ENCODE assay signal across 8 cellular contexts in the genomic region with DNA sequence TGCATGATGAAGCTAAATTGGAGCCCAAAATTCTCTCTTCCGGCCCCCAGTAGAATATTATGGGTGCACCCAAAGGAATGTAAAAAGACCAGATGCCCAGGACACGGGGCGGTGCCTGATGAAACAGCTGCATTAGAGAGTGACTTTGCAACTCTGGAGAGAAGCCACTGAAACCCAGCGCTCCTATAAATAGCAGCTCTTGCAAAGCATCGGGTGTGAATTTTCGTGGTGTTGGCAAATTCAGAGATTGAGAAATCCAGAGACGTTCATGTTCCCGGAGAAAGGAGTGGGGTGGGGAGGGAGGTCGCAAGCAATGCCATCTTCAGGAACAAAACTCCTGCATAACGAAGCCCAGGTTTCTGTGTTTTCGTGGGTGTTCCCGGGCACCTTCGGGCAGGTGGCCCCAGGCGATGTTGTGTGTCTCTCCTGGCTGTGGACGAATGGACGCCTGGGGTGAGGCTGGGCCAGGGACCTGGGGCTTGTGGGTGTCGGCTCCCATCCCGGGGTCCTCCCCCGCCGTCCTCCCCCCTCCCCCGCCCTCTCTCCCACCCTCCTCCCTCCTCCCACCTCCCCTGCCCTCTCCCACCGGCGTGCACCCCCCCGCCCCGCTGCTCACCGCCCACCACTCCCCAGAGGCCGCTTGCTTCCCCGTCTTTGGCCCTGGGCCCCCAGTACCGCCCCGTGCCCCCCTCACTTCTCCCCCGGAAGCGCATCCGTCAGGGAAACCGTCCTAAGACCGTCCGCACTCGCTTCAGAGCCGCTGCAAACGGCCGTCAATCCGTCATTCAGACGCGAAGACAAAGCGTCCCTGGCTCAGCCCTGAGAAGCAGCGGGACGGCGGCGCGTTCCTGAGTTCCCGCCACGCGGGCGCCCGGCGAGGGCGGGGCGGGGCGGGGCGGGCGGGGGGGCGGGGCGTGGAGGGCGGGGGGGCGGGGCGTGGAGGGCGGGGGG. TPM values are rescaled to one million over a fixed set of nuclear protein-coding genes. Genes with fewer than 3 reads are reported as not detected.
A peak's percentile ranks its signal among the peaks of the same experiment; 100 is the strongest.
DNase-seq lines count a peak whose midpoint lies in the region; ATAC-seq lines count a peak whose summit lies in the region.

No MANE protein-coding gene starts in this region.

- peak overlapping the region in 1 of 2 experiments; percentile 40 for H3K23ac ChIP-seq in mesenchymal stem cell (ENCODE audit: low read length in 2 of 2)

- no peak overlapping the region for H2BK5ac ChIP-seq in mesenchymal stem cell (ENCODE audit: low read depth, low read length, poor library complexity, severe bottlenecking)

- peak overlapping the region; percentile 91 to 95 for H3K18ac ChIP-seq in mesenchymal stem cell (ENCODE audit: low read depth in 1 of 2, low read length in 2 of 2)

- H3K36me3 ChIP-seq in endocrine pancreas (ENCODE audit: control insufficient read depth, insufficient read depth, low read length) (no peaks in the 10 kb centered on the region), mesenchymal stem cell (ENCODE audit: control insufficient read depth in 1 of 2, insufficient read depth in 2 of 2, low read depth in 1 of 2, low read length in 2 of 2) (no peaks in the 10 kb centered on the region)

- peak overlapping the region in 1 of 2 experiments; percentile 92 for H2BK12ac ChIP-seq in mesenchymal stem cell (ENCODE audit: low read length in 2 of 2)

- no peaks in the 10 kb centered on the region for H3K36me3 Mint-ChIP-seq in activated CD4-positive, alpha-beta memory T cell treated with anti-CD3 and anti-CD28 coated beads, Interleukin-2, amount 10 ng/mL, durations not matched to agents 7 days and 5 days (ENCODE audit: low read depth)

- H3K27me3 Mint-ChIP-seq in activated CD4-positive, alpha-beta memory T cell treated with anti-CD3 and anti-CD28 coated beads, Interleukin-2, amount 10 ng/mL, durations not matched to agents 7 days and 5 days, result peaks cover 16% of the 10 kb centered on the region

- peak; percentile 70 for DNase-seq in GM04504 (ENCODE audit: low read depth)
- peak; percentile 8 for DNase-seq in NCI-H1092 treated with DMSO at 0.1 percent for 48 hours (lab: John Stamatoyannopoulos, UW)
- DNase-seq in activated CD4-positive, alpha-beta memory T cell treated with anti-CD3 and anti-CD28 coated beads, Interleukin-2, amount 10 ng/mL, durations not matched to agents 7 days and 5 days, result peak; percentile 61
- peak; percentile 90 for DNase-seq in mesenchymal stem cell
- DNase-seq in stimulated activated CD8-positive, alpha-beta memory T cell treated with anti-CD3 and anti-CD28 coated beads, Interleukin-2, amount 100 ng/mL, for 48 hours (ENCODE audit: low read depth in 2 of 2), result peak; percentile 30 to 40
- no peak for DNase-seq in 8988T

- POLR2A ChIA-PET in activated CD4-positive, alpha-beta memory T cell treated with anti-CD3 and anti-CD28 coated beads, Interleukin-2, amount 10 ng/mL, durations not matched to agents 7 days and 5 days (lab: Charles Lee), result interaction anchor here (1.8 to 2.8 kb wide), 2 partner anchors 26 to 73 kb away, joined by 5 to 18 read pairs; a partner anchor contains a TSS

- H3K9me3 Mint-ChIP-seq in activated CD4-positive, alpha-beta memory T cell treated with anti-CD3 and anti-CD28 coated beads, Interleukin-2, amount 10 ng/mL, durations not matched to agents 7 days and 5 days, result no peaks in the 10 kb centered on the region

- H3K4me1 Mint-ChIP-seq in activated CD4-positive, alpha-beta memory T cell treated with anti-CD3 and anti-CD28 coated beads, Interleukin-2, amount 10 ng/mL, durations not matched to agents 7 days and 5 days, result peaks cover 17% of the 10 kb centered on the region

- no peak overlapping the region for H4K91ac ChIP-seq in mesenchymal stem cell (ENCODE audit: low read length)

- CTCF ChIA-PET in activated CD4-positive, alpha-beta memory T cell treated with anti-CD3 and anti-CD28 coated beads, Interleukin-2, amount 10 ng/mL, durations not matched to agents 7 days and 5 days (lab: Charles Lee), result no interaction called here

- no peak overlapping the region for H3K27ac Mint-ChIP-seq in activated CD4-positive, alpha-beta memory T cell treated with anti-CD3 and anti-CD28 coated beads, Interleukin-2, amount 10 ng/mL, durations not matched to agents 7 days and 5 days

- peak overlapping the region in 1 of 2 experiments; percentile 52 for H3K4ac ChIP-seq in mesenchymal stem cell (ENCODE audit: low read depth in 1 of 2, low read length in 2 of 2)

- H3K9ac ChIP-seq in endocrine pancreas (ENCODE audit: control insufficient read depth, insufficient read depth, low read length) (peak overlapping the region; percentile 67), mesenchymal stem cell (ENCODE audit: low read length) (peak overlapping the region; percentile 69)

- no peak for ATAC-seq in HG03175 (IDR thresholded peaks at IDR 0.05; ENCODE audit: unreplicated experiment)

- peak overlapping the region; percentile 70 for H3K4me3 Mint-ChIP-seq in activated CD4-positive, alpha-beta memory T cell treated with anti-CD3 and anti-CD28 coated beads, Interleukin-2, amount 10 ng/mL, durations not matched to agents 7 days and 5 days

- H3K14ac ChIP-seq in mesenchymal stem cell (ENCODE audit: low read length in 2 of 2), result no peak overlapping the region

- no peak overlapping the region for H2AK5ac ChIP-seq in mesenchymal stem cell (ENCODE audit: low read length, severe bottlenecking)

- H4K8ac ChIP-seq in mesenchymal stem cell (ENCODE audit: low read length), result peak overlapping the region; percentile 86

- no peaks in the 10 kb centered on the region for H3K79me1 ChIP-seq in mesenchymal stem cell (replicated peaks; ENCODE audit: low read length, poor library complexity, severe bottlenecking)

- H3K27me3 ChIP-seq in endocrine pancreas (ENCODE audit: control insufficient read depth, insufficient read depth, low read length) (no peaks in the 10 kb centered on the region), mesenchymal stem cell (ENCODE audit: control insufficient read depth in 1 of 2, insufficient read depth in 1 of 2, low read length in 2 of 2) (peaks cover 20 to 44% of the 10 kb centered on the region in 2 experiments)

- H3K4me2 ChIP-seq in mesenchymal stem cell (ENCODE audit: low read length, poor library complexity, severe bottlenecking), result peak overlapping the region; percentile 63

- peak overlapping the region; percentile 87 for H2BK15ac ChIP-seq in mesenchymal stem cell (ENCODE audit: low read depth, poor library complexity, severe bottlenecking)

- peak overlapping the region; percentile 29 for H2AFZ ChIP-seq in mesenchymal stem cell (ENCODE audit: low read depth, low read length)

- 21% methylated on average over 29 of the region's 66 CpGs for WGBS in mesenchymal stem cell

- H3K9me3 ChIP-seq in endocrine pancreas (ENCODE audit: control insufficient read depth, low read length) (no peaks in the 10 kb centered on the region), mesenchymal stem cell (ENCODE audit: control insufficient read depth, low read length) (peaks cover 8% of the 10 kb centered on the region)

- H3K4me1 ChIP-seq in endocrine pancreas (ENCODE audit: control insufficient read depth, insufficient read depth, low read length) (peaks cover 5% of the 10 kb centered on the region), mesenchymal stem cell (ENCODE audit: control insufficient read depth, insufficient read depth, low read depth, low read length) (peaks cover 12% of the 10 kb centered on the region)

- H3K4me3 ChIP-seq in endocrine pancreas (ENCODE audit: control insufficient read depth, insufficient read depth, low read length) (no peak overlapping the region), mesenchymal stem cell (ENCODE audit: insufficient read depth in 1 of 2, low read depth in 1 of 2, low read length in 2 of 2) (peak overlapping the region; percentile 11 to 79)

- no peak overlapping the region for H3K27ac ChIP-seq in mesenchymal stem cell (ENCODE audit: low read length, poor library complexity, severe bottlenecking)

- H2BK120ac ChIP-seq in mesenchymal stem cell (ENCODE audit: low read depth, low read length), result peak overlapping the region; percentile 71

RNA-seq across cellular contexts. Expression of a gene that starts 26.7 kb away (rescaled TPM):
- 10 to 100 TPM; 33.9 to 36.8 TPM for total RNA-seq in activated CD4-positive, alpha-beta memory T cell treated with anti-CD3 and anti-CD28 coated beads, Interleukin-2, amount 10 ng/mL, durations not matched to agents 7 days and 5 days
- polyA plus RNA-seq in mesenchymal stem cell (2013, experiment 1 of 2), result 28.5 TPM
- polyA plus RNA-seq in mesenchymal stem cell (2013, experiment 2 of 2), result 29.7 TPM

RNA-seq across cellular contexts. Expression of a gene that starts 53.6 kb away (rescaled TPM):
- under 1 TPM in 1 of 2 experiments, not detected in 1; 0.18 TPM for total RNA-seq in activated CD4-positive, alpha-beta memory T cell treated with anti-CD3 and anti-CD28 coated beads, Interleukin-2, amount 10 ng/mL, durations not matched to agents 7 days and 5 days
- 1.2 TPM for polyA plus RNA-seq in mesenchymal stem cell (2013, experiment 1 of 2)
- 0.77 TPM for polyA plus RNA-seq in mesenchymal stem cell (2013, experiment 2 of 2)
